In the genomic region with DNA sequence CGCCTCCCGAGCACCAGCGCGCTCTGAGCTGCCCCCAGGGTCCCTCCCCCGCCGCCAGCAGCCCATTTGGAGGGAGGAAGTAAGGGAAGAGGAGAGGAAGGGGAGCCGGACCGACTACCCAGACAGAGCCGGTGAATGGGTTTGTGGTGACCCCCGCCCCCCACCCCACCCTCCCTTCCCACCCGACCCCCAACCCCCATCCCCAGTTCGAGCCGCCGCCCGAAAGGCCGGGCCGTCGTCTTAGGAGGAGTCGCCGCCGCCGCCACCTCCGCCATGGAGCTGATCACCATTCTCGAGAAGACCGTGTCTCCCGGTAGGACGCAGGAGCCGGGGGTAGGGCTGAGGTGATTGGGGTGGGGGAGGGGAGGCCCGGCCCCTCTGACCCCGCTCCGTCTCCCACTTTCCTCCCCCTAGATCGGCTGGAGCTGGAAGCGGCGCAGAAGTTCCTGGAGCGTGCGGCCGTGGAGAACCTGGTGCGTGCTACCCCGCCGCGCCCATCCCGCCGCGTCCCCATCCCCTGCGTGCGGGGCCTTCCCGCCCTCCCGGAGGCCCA, we compare ENCODE assay signal across 8 cellular contexts. TPM values are rescaled to one million over a fixed set of nuclear protein-coding genes. Genes with fewer than 3 reads are reported as not detected.
DNase-seq lines count a peak whose midpoint lies in the region; ATAC-seq, FAIRE-seq and TF ChIP-seq lines count a peak whose summit lies in the region.

No MANE protein-coding gene starts in this region.

- no peaks in the 10 kb centered on the region for H3K9me3 ChIP-seq in sigmoid colon

- H3K36me3 ChIP-seq in sigmoid colon, result peaks cover 4 to 31% (median 19%) of the 10 kb centered on the region in 4 donors

- peak overlapping the region; percentile 96 to 97 (median 96) for H3K27ac ChIP-seq in sigmoid colon

- TF ChIP-seq EP300 in sigmoid colon (IDR thresholded peaks at IDR 0.05), result no peak

- peak overlapping the region; percentile 66 to 100 (median 90) for H3K4me3 ChIP-seq in sigmoid colon

- no peaks in the 10 kb centered on the region for H3K27me3 Mint-ChIP-seq in activated CD8-positive, alpha-beta T cell treated with anti-CD3 and anti-CD28 coated beads, Interleukin-2, amount 10 ng/mL, durations not matched to agents 7 days and 5 days (ENCODE audit: low read depth)

- TF ChIP-seq CTCF in sigmoid colon (IDR thresholded peaks at IDR 0.05), result no peak

- H3K4me1 ChIP-seq in sigmoid colon, result peaks cover 0 to 52% (median 42%) of the 10 kb centered on the region in 4 donors

- CTCF ChIA-PET in activated CD8-positive, alpha-beta T cell treated with anti-CD3 and anti-CD28 coated beads, Interleukin-2, amount 10 ng/mL, durations not matched to agents 7 days and 5 days (lab: Charles Lee), result interaction anchor here (0.7 to 8.7 kb wide), 15 partner anchors 8 to 421 kb away, joined by 3 to 95 read pairs (median 4); a partner anchor contains a TSS

- TF ChIP-seq POLR2A in GM12891 (IDR thresholded peaks at IDR 0.05; ENCODE audit: low read depth, low read length) (peak; percentile 52; the same call in 1 of the 2 replicates), sigmoid colon (IDR thresholded peaks at IDR 0.05) (peak in 1 of 2 donors; percentile 47)

- DNase-seq in GM12891 (ENCODE audit: insufficient read length, low spot score) (peak; percentile 34), germinal center (ENCODE audit: low spot score) (peak; percentile 51), sigmoid colon (no peak)
- peak; percentile 71 for DNase-seq in activated CD8-positive, alpha-beta T cell treated with anti-CD3 and anti-CD28 coated beads, Interleukin-2, amount 10 ng/mL, durations not matched to agents 7 days and 5 days

- ATAC-seq in HG03066 (IDR thresholded peaks at IDR 0.05; ENCODE audit: low read depth, unreplicated experiment), result peak; percentile 0
- peak; percentile 2 for ATAC-seq in activated CD8-positive, alpha-beta T cell treated with anti-CD3 and anti-CD28 coated beads, Interleukin-2, amount 10 ng/mL, durations not matched to agents 7 days and 5 days
- no peak for ATAC-seq in HG03571 (IDR thresholded peaks at IDR 0.05; ENCODE audit: unreplicated experiment)
- ATAC-seq in HG03342 (IDR thresholded peaks at IDR 0.05; ENCODE audit: unreplicated experiment), result no peak
- ATAC-seq in GM19351 (IDR thresholded peaks at IDR 0.05; ENCODE audit: unreplicated experiment), result no peak

- H3K4me1 Mint-ChIP-seq in activated CD8-positive, alpha-beta T cell treated with anti-CD3 and anti-CD28 coated beads, Interleukin-2, amount 10 ng/mL, durations not matched to agents 7 days and 5 days (ENCODE audit: low read depth), result peaks cover 48% of the 10 kb centered on the region

- H3K27me3 ChIP-seq in sigmoid colon, result no peaks in the 10 kb centered on the region

- peaks cover 51% of the 10 kb centered on the region for H3K36me3 Mint-ChIP-seq in activated CD8-positive, alpha-beta T cell treated with anti-CD3 and anti-CD28 coated beads, Interleukin-2, amount 10 ng/mL, durations not matched to agents 7 days and 5 days (ENCODE audit: low read depth)

- intact Hi-C loops in sigmoid colon (cut with DNase I), result loop anchor here (5.0 kb wide), 1 partner anchor 47 kb away; no protein-coding TSS in a partner anchor

- peak overlapping the region; percentile 100 for H3K27ac Mint-ChIP-seq in activated CD8-positive, alpha-beta T cell treated with anti-CD3 and anti-CD28 coated beads, Interleukin-2, amount 10 ng/mL, durations not matched to agents 7 days and 5 days

- FAIRE-seq in GM12891 (lab: Jason Lieb, UNC), result no peak

- POLR2A ChIA-PET in activated CD8-positive, alpha-beta T cell treated with anti-CD3 and anti-CD28 coated beads, Interleukin-2, amount 10 ng/mL, durations not matched to agents 7 days and 5 days (lab: Charles Lee), result interaction anchor here (0.7 to 4.4 kb wide), 11 partner anchors 8 to 287 kb away, joined by 3 to 29 read pairs (median 4); a partner anchor contains a TSS

- H3K4me3 Mint-ChIP-seq in activated CD8-positive, alpha-beta T cell treated with anti-CD3 and anti-CD28 coated beads, Interleukin-2, amount 10 ng/mL, durations not matched to agents 7 days and 5 days, result peak overlapping the region; percentile 97

- no peaks in the 10 kb centered on the region for H3K9me3 Mint-ChIP-seq in activated CD8-positive, alpha-beta T cell treated with anti-CD3 and anti-CD28 coated beads, Interleukin-2, amount 10 ng/mL, durations not matched to agents 7 days and 5 days (ENCODE audit: insufficient read depth)

- WGBS in sigmoid colon, 2 donors, result 0% methylated on average over 48 of the region's 48 CpGs

TF ChIP-seq in GM12891, 5 proteins besides CTCF, POLR2A, EP300 and RAD21:
- TF ChIP-seq POLR2AphosphoS5 (IDR thresholded peaks at IDR 0.05; ENCODE audit: low read depth, low read length) (peak; percentile 26; the same call in 1 of the 2 replicates), PAX5 (IDR thresholded peaks at IDR 0.05; ENCODE audit: insufficient read depth, low read length, severe bottlenecking) (no peak)

RNA-seq across cellular contexts. Expression of a gene that starts 0.3 kb away (rescaled TPM):
- 178 TPM for polyA plus RNA-seq in GM12891 (2012; ENCODE audit: low read depth, missing spikeins)
- 100 to 1,000 TPM; 413 to 427 TPM for total RNA-seq in activated CD8-positive, alpha-beta T cell treated with anti-CD3 and anti-CD28 coated beads, Interleukin-2, amount 10 ng/mL, durations not matched to agents 7 days and 5 days
- 100 to 1,000 TPM; 185 to 268 (median 214) TPM for total RNA-seq in sigmoid colon
- 100 to 1,000 TPM in 1 of 3 donors, 10 to 100 TPM in 2; 23.4 to 103 (median 39.1) TPM for polyA plus RNA-seq in sigmoid colon

RNA-seq across cellular contexts. Expression of a gene that starts 43.9 kb away (rescaled TPM):
- 0.73 TPM for polyA plus RNA-seq in GM12891 (2012; ENCODE audit: low read depth, missing spikeins)
- total RNA-seq in activated CD8-positive, alpha-beta T cell treated with anti-CD3 and anti-CD28 coated beads, Interleukin-2, amount 10 ng/mL, durations not matched to agents 7 days and 5 days, result 1 to 10 TPM; 2.4 to 3.7 TPM
- total RNA-seq in sigmoid colon, result 10 to 100 TPM in 2 of 4 donors, 1 to 10 TPM in 2; 7.8 to 25.5 (median 11.2) TPM
- 1 to 10 TPM; 3.5 to 4.6 (median 4.2) TPM for polyA plus RNA-seq in sigmoid colon

Comparison
In these comparisons a context has a peak if more than half of its experiments do, and no peak if none do; other contexts are left out.
1. ATAC-seq: peak in HG03066 (single experiment) and activated CD8-positive, alpha-beta T cell treated with anti-CD3 and anti-CD28 coated beads, Interleukin-2, amount 10 ng/mL, durations not matched to agents 7 days and 5 days (single experiment); none in HG03571 (single experiment), HG03342 (single experiment) and GM19351 (single experiment).